11 cellular contexts compared by ENCODE assay signal in genomic region chr17:13415877-13416416, GRCh38.
DNase-seq lines count a peak whose midpoint lies in the region; TF ChIP-seq lines count a peak whose summit lies in the region.
"Had no signal": no experiment of that assay in that cellular context is flagged by ENCODE, and none has a peak within 500 bp of the region (broad histone marks: within the 10 kb centered on the region; RNA-seq: fewer than 3 reads in every experiment).

No MANE protein-coding gene starts in this region.

- TF ChIP-seq POLR2A in erythroblast (IDR thresholded peaks at IDR 0.05; ENCODE audit: low read length): no peak

- no peaks in the 10 kb centered on the region for H3K36me3 ChIP-seq in neuronal stem cell (replicated peaks in 1 of 2; ENCODE audit: control insufficient read depth in 2 of 2, insufficient read depth in 2 of 2, low read length in 2 of 2)

- H3K4me3 ChIP-seq in neuronal stem cell (ENCODE audit: low read length in 2 of 2): no peak overlapping the region
- no peak overlapping the region for H3K4me3 ChIP-seq in coronary artery

- TF ChIP-seq CTCF in coronary artery (IDR thresholded peaks at IDR 0.05): no peak

- H3K27ac ChIP-seq in neuronal stem cell (replicated peaks; ENCODE audit: low read length) (no peak overlapping the region), coronary artery (no peak overlapping the region)

- in situ Hi-C loops in Caki2 (cut with HindIII; ENCODE audit: low pct_unique_long_range_greater_than_20kb, low sequenced_read_pairs): no loop called here

- H2AFZ ChIP-seq in neuronal stem cell (ENCODE audit: low read length): no peak overlapping the region

- H3K4me1 ChIP-seq in neuronal stem cell (ENCODE audit: control insufficient read depth in 2 of 2, insufficient read depth in 1 of 2, low read depth in 1 of 2, low read length in 2 of 2): no peaks in the 10 kb centered on the region

- H2BK5ac ChIP-seq in neuronal stem cell (ENCODE audit: low read length): no peak overlapping the region

- no peak overlapping the region for H2BK15ac ChIP-seq in neuronal stem cell (ENCODE audit: low read length)

- H4K91ac ChIP-seq in neuronal stem cell (ENCODE audit: low read depth, low read length, poor library complexity): no peak overlapping the region

- no peak overlapping the region for H3K4me2 ChIP-seq in neuronal stem cell (ENCODE audit: insufficient read depth, low read length, poor library complexity, severe bottlenecking)

- no peak overlapping the region for H3K14ac ChIP-seq in neuronal stem cell (ENCODE audit: low read length)

- H2AK5ac ChIP-seq in neuronal stem cell (ENCODE audit: low read depth, low read length): no peak overlapping the region

- no peak overlapping the region for H4K8ac ChIP-seq in neuronal stem cell (ENCODE audit: low read depth, low read length)

- no peak overlapping the region for H3K23ac ChIP-seq in neuronal stem cell (ENCODE audit: low read depth, low read length, poor library complexity)

- no peaks in the 10 kb centered on the region for H3K79me1 ChIP-seq in neuronal stem cell (ENCODE audit: low read depth, low read length)

- H2BK12ac ChIP-seq in neuronal stem cell (ENCODE audit: low read length): no peak overlapping the region

- H2BK120ac ChIP-seq in neuronal stem cell (ENCODE audit: low read depth, low read length): no peak overlapping the region

- no peak overlapping the region for H3K9ac ChIP-seq in neuronal stem cell (ENCODE audit: low read depth, low read length, poor library complexity)

- H3K18ac ChIP-seq in neuronal stem cell (ENCODE audit: low read length): peak overlapping the region; percentile 8

- WGBS in neuronal stem cell (ENCODE audit: extremely low coverage in 2 of 2, insufficient read length in 2 of 2, insufficient replicate concordance in 1 of 2), 2 donors: no CpG with 5 or more reads among the region's 13 CpGs

- H3K4ac ChIP-seq in neuronal stem cell (ENCODE audit: low read length): no peak overlapping the region

- no peaks in the 10 kb centered on the region for H3K9me3 ChIP-seq in neuronal stem cell (replicated peaks in 1 of 2; ENCODE audit: control insufficient read depth in 2 of 2, insufficient read depth in 1 of 2, low read depth in 1 of 2, low read length in 2 of 2)

- H3K27me3 ChIP-seq in neuronal stem cell (ENCODE audit: control insufficient read depth in 3 of 3, insufficient read depth in 3 of 3, low read depth in 1 of 3, low read length in 3 of 3): no peaks in the 10 kb centered on the region

- peak; percentile 68 for DNase-seq in Caki2 (ENCODE audit: low read depth)
- peak; percentile 81 for DNase-seq in OCI-M1 (lab: John Stamatoyannopoulos, UW)
- DNase-seq in erythroblast (lab: John Stamatoyannopoulos, UW): peak; percentile 4 to 26
- DNase-seq in neuronal stem cell (ENCODE audit: low spot score): no peak
- no peak for DNase-seq in inferior parietal cortex (ENCODE audit: extremely low spot score)
- no peak for DNase-seq in DMS79 (lab: John Stamatoyannopoulos, UW)
- DNase-seq in NCI-H2227 (lab: John Stamatoyannopoulos, UW; ENCODE audit: unreplicated experiment): no peak
- no peak for DNase-seq in coronary artery (ENCODE audit: low spot score)
- DNase-seq: Karpas-422, NCI-H526, T-helper 9 cell had no signal

Comparison
In these comparisons a context has a peak if more than half of its experiments do, and no peak if none do; other contexts are left out.
1. DNase-seq: peak in Caki2 (single experiment), OCI-M1 (single experiment) and erythroblast (2 of 2); none in neuronal stem cell (single experiment), inferior parietal cortex (single experiment), DMS79 (single experiment), NCI-H2227 (single experiment) and coronary artery (single experiment).